1 cellular context compared by ENCODE assay signal in genomic region chr6:155402656-155403304, GRCh38.
A peak's percentile ranks its signal among the peaks of the same experiment; 100 is the strongest.
TF ChIP-seq lines count a peak whose summit lies in the region.

No MANE protein-coding gene starts in this region.

TF ChIP-seq in SK-N-SH treated with all-trans-retinoic acid at 6 μM for 48 hours, 23 proteins besides CTCF, POLR2A, EP300 and RAD21 (continued from another document):
- no peak for TF ChIP-seq PPARA (CRISPR knock-in tag; IDR thresholded peaks at IDR 0.05; ENCODE audit: borderline replicate concordance)
- TF ChIP-seq ZFP3 (CRISPR knock-in tag; IDR thresholded peaks at IDR 0.05) = no peak
- TF ChIP-seq BACH2 (CRISPR knock-in tag; IDR thresholded peaks at IDR 0.05; ENCODE audit: borderline replicate concordance) = no peak
- TF ChIP-seq CSRNP3 (CRISPR knock-in tag; IDR thresholded peaks at IDR 0.05) = peak; percentile 83
- TF ChIP-seq ESRRG (CRISPR knock-in tag; IDR thresholded peaks at IDR 0.05) = no peak; the same call in 1 of the 2 replicates
- TF ChIP-seq ZFP30 (CRISPR knock-in tag; IDR thresholded peaks at IDR 0.05) = no peak
- no peak for TF ChIP-seq ARNTL (CRISPR knock-in tag; IDR thresholded peaks at IDR 0.05; ENCODE audit: borderline replicate concordance, low read depth)
- peak; percentile 74; the same call in 1 of the 2 replicates for TF ChIP-seq GLIS3 (CRISPR knock-in tag; IDR thresholded peaks at IDR 0.05)
- TF ChIP-seq ZNF70 (CRISPR knock-in tag; IDR thresholded peaks at IDR 0.05) = no peak
- TF ChIP-seq ZNF8 (CRISPR knock-in tag; IDR thresholded peaks at IDR 0.05) = peak; percentile 30; the same call in 1 of the 2 replicates
- TF ChIP-seq ZNF565 (CRISPR knock-in tag; conservative IDR thresholded peaks at IDR 0.05; ENCODE audit: low read depth) = no peak
- TF ChIP-seq POU6F1 (CRISPR knock-in tag; IDR thresholded peaks at IDR 0.05; ENCODE audit: borderline replicate concordance, low read depth) = peak; percentile 60; the same call in 1 of the 2 replicates
- no peak for TF ChIP-seq PATZ1 (CRISPR knock-in tag; IDR thresholded peaks at IDR 0.05; ENCODE audit: borderline replicate concordance)
- TF ChIP-seq ISL1 (CRISPR knock-in tag; IDR thresholded peaks at IDR 0.05) = peak; percentile 96
- TF ChIP-seq TCF4 (CRISPR knock-in tag; IDR thresholded peaks at IDR 0.05; ENCODE audit: borderline replicate concordance) = peak; percentile 91
- no peak for TF ChIP-seq OSR1 (CRISPR knock-in tag; IDR thresholded peaks at IDR 0.05)
